1 cellular context compared by ENCODE assay signal in the genomic region with DNA sequence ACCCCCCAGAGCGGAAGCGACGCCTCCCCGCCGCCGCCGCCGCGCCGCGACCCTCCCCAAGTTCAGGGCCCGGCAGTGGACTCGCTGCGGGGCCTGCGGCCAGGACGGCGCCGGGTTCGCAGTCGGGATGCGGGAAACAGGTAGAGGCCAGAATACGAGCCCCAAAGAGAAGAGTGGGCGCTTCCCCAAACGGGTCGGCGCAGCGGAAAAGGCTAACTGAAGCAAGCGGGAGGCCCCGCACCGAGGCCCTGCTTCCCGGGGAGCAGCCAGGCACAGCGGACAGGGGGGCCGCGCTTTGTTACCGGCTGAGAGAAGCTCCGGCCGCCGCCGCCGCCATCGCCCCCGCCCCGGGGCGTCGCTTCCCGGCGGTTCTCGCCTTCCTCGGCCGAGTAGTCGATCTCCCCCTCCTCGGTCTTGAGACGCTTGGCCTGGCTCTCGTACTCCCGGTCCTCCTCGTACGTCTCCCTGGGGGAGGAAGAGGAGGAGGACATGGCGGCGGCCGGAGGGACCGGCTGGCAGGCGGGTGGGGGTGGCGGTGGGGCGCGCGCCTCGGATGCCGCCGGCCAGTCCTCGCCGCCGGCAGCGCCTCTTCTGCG.
TF ChIP-seq lines count a peak whose summit lies in the region.

No MANE protein-coding gene starts in this region.

TF ChIP-seq in HepG2, 621 proteins besides CTCF, POLR2A, EP300 and RAD21 (continued from another document):
- TF ChIP-seq HDAC2 (CRISPR knock-in tag; IDR thresholded peaks at IDR 0.05), result no peak
- peak; percentile 65; the same call in 1 of the 2 replicates for TF ChIP-seq BRD4 (CRISPR knock-in tag; IDR thresholded peaks at IDR 0.05)
- no peak for TF ChIP-seq ZNF619 (CRISPR knock-in tag; IDR thresholded peaks at IDR 0.05)
- TF ChIP-seq ZNF12 (CRISPR knock-in tag; IDR thresholded peaks at IDR 0.05), result no peak; the same call in 1 of the 2 replicates
- 0 out of 2 replicates have a peak, but pooled peaks have one; percentile 63 for TF ChIP-seq ZFYVE20 (CRISPR knock-in tag; IDR thresholded peaks at IDR 0.05; ENCODE audit: borderline replicate concordance, low read depth)
- TF ChIP-seq KAT7 (CRISPR knock-in tag; IDR thresholded peaks at IDR 0.05; ENCODE audit: borderline replicate concordance), result peak; percentile 54; the same call in 1 of the 2 replicates
- TF ChIP-seq ZNF652 (CRISPR knock-in tag; IDR thresholded peaks at IDR 0.05; ENCODE audit: borderline replicate concordance, low read depth), result no peak
- TF ChIP-seq PRMT3 (CRISPR knock-in tag; IDR thresholded peaks at IDR 0.05; ENCODE audit: borderline replicate concordance, low read depth), result no peak
- TF ChIP-seq, protein P1, sequence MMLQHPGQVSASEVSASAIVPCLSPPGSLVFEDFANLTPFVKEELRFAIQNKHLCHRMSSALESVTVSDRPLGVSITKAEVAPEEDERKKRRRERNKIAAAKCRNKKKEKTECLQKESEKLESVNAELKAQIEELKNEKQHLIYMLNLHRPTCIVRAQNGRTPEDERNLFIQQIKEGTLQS (CRISPR knock-in tag; IDR thresholded peaks at IDR 0.05), result no peak
- TF ChIP-seq ZSCAN12 (CRISPR knock-in tag; IDR thresholded peaks at IDR 0.05), result 0 out of 2 replicates have a peak, but pooled peaks have one; percentile 61
- TF ChIP-seq ZFP90 (CRISPR knock-in tag; IDR thresholded peaks at IDR 0.05; ENCODE audit: borderline replicate concordance), result no peak
- TF ChIP-seq, protein P2, sequence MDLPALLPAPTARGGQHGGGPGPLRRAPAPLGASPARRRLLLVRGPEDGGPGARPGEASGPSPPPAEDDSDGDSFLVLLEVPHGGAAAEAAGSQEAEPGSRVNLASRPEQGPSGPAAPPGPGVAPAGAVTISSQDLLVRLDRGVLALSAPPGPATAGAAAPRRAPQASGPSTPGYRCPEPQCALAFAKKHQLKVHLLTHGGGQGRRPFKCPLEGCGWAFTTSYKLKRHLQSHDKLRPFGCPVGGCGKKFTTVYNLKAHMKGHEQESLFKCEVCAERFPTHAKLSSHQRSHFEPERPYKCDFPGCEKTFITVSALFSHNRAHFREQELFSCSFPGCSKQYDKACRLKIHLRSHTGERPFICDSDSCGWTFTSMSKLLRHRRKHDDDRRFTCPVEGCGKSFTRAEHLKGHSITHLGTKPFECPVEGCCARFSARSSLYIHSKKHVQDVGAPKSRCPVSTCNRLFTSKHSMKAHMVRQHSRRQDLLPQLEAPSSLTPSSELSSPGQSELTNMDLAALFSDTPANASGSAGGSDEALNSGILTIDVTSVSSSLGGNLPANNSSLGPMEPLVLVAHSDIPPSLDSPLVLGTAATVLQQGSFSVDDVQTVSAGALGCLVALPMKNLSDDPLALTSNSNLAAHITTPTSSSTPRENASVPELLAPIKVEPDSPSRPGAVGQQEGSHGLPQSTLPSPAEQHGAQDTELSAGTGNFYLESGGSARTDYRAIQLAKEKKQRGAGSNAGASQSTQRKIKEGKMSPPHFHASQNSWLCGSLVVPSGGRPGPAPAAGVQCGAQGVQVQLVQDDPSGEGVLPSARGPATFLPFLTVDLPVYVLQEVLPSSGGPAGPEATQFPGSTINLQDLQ (CRISPR knock-in tag; IDR thresholded peaks at IDR 0.05), result no peak
- TF ChIP-seq, protein P3, sequence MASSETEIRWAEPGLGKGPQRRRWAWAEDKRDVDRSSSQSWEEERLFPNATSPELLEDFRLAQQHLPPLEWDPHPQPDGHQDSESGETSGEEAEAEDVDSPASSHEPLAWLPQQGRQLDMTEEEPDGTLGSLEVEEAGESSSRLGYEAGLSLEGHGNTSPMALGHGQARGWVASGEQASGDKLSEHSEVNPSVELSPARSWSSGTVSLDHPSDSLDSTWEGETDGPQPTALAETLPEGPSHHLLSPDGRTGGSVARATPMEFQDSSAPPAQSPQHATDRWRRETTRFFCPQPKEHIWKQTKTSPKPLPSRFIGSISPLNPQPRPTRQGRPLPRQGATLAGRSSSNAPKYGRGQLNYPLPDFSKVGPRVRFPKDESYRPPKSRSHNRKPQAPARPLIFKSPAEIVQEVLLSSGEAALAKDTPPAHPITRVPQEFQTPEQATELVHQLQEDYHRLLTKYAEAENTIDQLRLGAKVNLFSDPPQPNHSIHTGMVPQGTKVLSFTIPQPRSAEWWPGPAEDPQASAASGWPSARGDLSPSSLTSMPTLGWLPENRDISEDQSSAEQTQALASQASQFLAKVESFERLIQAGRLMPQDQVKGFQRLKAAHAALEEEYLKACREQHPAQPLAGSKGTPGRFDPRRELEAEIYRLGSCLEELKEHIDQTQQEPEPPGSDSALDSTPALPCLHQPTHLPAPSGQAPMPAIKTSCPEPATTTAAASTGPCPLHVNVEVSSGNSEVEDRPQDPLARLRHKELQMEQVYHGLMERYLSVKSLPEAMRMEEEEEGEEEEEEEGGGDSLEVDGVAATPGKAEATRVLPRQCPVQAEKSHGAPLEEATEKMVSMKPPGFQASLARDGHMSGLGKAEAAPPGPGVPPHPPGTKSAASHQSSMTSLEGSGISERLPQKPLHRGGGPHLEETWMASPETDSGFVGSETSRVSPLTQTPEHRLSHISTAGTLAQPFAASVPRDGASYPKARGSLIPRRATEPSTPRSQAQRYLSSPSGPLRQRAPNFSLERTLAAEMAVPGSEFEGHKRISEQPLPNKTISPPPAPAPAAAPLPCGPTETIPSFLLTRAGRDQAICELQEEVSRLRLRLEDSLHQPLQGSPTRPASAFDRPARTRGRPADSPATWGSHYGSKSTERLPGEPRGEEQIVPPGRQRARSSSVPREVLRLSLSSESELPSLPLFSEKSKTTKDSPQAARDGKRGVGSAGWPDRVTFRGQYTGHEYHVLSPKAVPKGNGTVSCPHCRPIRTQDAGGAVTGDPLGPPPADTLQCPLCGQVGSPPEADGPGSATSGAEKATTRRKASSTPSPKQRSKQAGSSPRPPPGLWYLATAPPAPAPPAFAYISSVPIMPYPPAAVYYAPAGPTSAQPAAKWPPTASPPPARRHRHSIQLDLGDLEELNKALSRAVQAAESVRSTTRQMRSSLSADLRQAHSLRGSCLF (CRISPR knock-in tag; IDR thresholded peaks at IDR 0.05; ENCODE audit: borderline replicate concordance), result no peak
- 0 out of 2 replicates have a peak, but pooled peaks have one; percentile 24 for TF ChIP-seq ZBTB7B (CRISPR knock-in tag; IDR thresholded peaks at IDR 0.05)
- no peak for TF ChIP-seq ZNF205 (CRISPR knock-in tag; IDR thresholded peaks at IDR 0.05)
- TF ChIP-seq SP140L (CRISPR knock-in tag; IDR thresholded peaks at IDR 0.05; ENCODE audit: borderline replicate concordance), result no peak
- peak; percentile 68; the same call in 1 of the 2 replicates for TF ChIP-seq ZNF546 (CRISPR knock-in tag; conservative IDR thresholded peaks at IDR 0.05)
- TF ChIP-seq, protein P4, sequence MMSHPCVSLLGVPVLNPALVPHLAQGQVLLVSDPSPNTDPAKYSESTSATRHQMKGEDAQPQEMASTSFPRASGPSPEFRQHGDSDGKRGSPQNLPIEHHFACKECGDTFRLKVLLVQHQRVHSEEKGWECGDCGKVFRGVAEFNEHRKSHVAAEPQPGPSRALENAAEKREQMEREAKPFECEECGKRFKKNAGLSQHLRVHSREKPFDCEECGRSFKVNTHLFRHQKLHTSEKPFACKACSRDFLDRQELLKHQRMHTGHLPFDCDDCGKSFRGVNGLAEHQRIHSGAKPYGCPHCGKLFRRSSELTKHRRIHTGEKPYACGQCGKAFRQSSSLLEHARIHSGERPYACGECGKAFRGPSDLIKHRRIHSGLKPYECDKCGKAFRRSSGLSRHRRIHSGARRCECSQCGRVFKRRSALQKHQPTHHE (CRISPR knock-in tag; IDR thresholded peaks at IDR 0.05; ENCODE audit: borderline replicate concordance), result peak; percentile 59; the same call in 1 of the 2 replicates
- peak; percentile 23 for TF ChIP-seq TAF15 (IDR thresholded peaks at IDR 0.05; ENCODE audit: low read depth, low read length, poor library complexity, severe bottlenecking)
- TF ChIP-seq MAFK (conservative IDR thresholded peaks at IDR 0.05 in 1 of 2, IDR thresholded peaks at IDR 0.05 in 1 of 2; ENCODE audit: low read length in 2 of 2), result no peak
- TF ChIP-seq, protein P5, sequence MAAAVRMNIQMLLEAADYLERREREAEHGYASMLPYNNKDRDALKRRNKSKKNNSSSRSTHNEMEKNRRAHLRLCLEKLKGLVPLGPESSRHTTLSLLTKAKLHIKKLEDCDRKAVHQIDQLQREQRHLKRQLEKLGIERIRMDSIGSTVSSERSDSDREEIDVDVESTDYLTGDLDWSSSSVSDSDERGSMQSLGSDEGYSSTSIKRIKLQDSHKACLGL (CRISPR knock-in tag; IDR thresholded peaks at IDR 0.05), result peak; percentile 49; the same call in 1 of the 2 replicates
- TF ChIP-seq, protein P6, sequence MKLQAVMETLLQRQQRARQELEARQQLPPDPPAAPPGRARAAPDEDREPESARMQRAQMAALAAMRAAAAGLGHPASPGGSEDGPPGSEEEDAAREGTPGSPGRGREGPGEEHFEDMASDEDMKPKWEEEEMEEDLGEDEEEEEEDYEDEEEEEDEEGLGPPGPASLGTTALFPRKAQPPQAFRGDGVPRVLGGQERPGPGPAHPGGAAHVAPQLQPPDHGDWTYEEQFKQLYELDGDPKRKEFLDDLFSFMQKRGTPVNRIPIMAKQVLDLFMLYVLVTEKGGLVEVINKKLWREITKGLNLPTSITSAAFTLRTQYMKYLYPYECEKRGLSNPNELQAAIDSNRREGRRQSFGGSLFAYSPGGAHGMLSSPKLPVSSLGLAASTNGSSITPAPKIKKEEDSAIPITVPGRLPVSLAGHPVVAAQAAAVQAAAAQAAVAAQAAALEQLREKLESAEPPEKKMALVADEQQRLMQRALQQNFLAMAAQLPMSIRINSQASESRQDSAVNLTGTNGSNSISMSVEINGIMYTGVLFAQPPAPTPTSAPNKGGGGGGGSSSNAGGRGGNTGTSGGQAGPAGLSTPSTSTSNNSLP (IDR thresholded peaks at IDR 0.05; ENCODE audit: low read depth, low read length), result no peak
- TF ChIP-seq NFATC3 (CRISPR knock-in tag; IDR thresholded peaks at IDR 0.05), result no peak
- TF ChIP-seq SRSF4 (IDR thresholded peaks at IDR 0.05; ENCODE audit: low read depth, low read length, poor library complexity, severe bottlenecking), result peak; percentile 45
- TF ChIP-seq SRY (CRISPR knock-in tag; IDR thresholded peaks at IDR 0.05), result peak; percentile 62; the same call in 1 of the 2 replicates
- TF ChIP-seq ZNF773 (CRISPR knock-in tag; IDR thresholded peaks at IDR 0.05; ENCODE audit: borderline replicate concordance), result peak; percentile 32; the same call in 1 of the 2 replicates
- TF ChIP-seq TOPORS (CRISPR knock-in tag; IDR thresholded peaks at IDR 0.05), result 0 out of 2 replicates have a peak, but pooled peaks have one; percentile 12
- 0 out of 2 replicates have a peak, but pooled peaks have one; percentile 60 for TF ChIP-seq ZC3H4 (CRISPR knock-in tag; IDR thresholded peaks at IDR 0.05; ENCODE audit: borderline replicate concordance)
